12 cellular contexts compared by ENCODE assay signal in genomic region chr13:99895999-99896695, GRCh38.
A peak's percentile ranks its signal among the peaks of the same experiment; 100 is the strongest.
DNase-seq lines count a peak whose midpoint lies in the region; ATAC-seq and TF ChIP-seq lines count a peak whose summit lies in the region.
"Had no signal": no experiment of that assay in that cellular context is flagged by ENCODE, and none has a peak within 500 bp of the region (broad histone marks: within the 10 kb centered on the region; RNA-seq: fewer than 3 reads in every experiment).

No MANE protein-coding gene starts in this region.

- peaks cover 0 to 38% of the 10 kb centered on the region in 2 donors for H3K27me3 ChIP-seq in breast epithelium
- H3K27me3 ChIP-seq in mucosa of rectum (ENCODE audit: control insufficient read depth in 2 of 2, insufficient read depth in 2 of 2, low read length in 2 of 2): peaks cover 10 to 24% of the 10 kb centered on the region in 2 donors
- peaks cover 0 to 24% (median 8%) of the 10 kb centered on the region in 4 donors for H3K27me3 ChIP-seq in upper lobe of left lung

- H3K36me3 Mint-ChIP-seq in MCF 10A (ENCODE audit: insufficient read depth, unreplicated experiment) (no peaks in the 10 kb centered on the region), chondrocyte (ENCODE audit: low read depth) (no peaks in the 10 kb centered on the region)

- CTCF ChIA-PET in MCF 10A (lab: Yijun Ruan, JAX): interaction anchor here (1.8 kb wide), 1 partner anchor 619 kb away, joined by 6 read pairs; no protein-coding TSS in a partner anchor

- peaks cover 0 to 7% of the 10 kb centered on the region in 2 donors for H3K4me1 ChIP-seq in breast epithelium
- H3K4me1 ChIP-seq in mucosa of rectum (ENCODE audit: control insufficient read depth in 2 of 2, insufficient read depth in 2 of 2, low read length in 2 of 2): peaks cover 3 to 4% of the 10 kb centered on the region in 2 donors
- H3K4me1 ChIP-seq in upper lobe of left lung: peaks cover 5 to 18% (median 11%) of the 10 kb centered on the region in 4 donors

- WGBS in upper lobe of left lung, 2 donors: 44 to 73% methylated on average over 18 to 78 of the region's 80 CpGs

- H3K9me3 Mint-ChIP-seq in MCF 10A (ENCODE audit: unreplicated experiment): no peaks in the 10 kb centered on the region
- no peaks in the 10 kb centered on the region for H3K9me3 Mint-ChIP-seq in chondrocyte (ENCODE audit: low read depth)

- H3K36me3 ChIP-seq in breast epithelium (no peaks in the 10 kb centered on the region), mucosa of rectum (ENCODE audit: control insufficient read depth in 2 of 2, insufficient read depth in 2 of 2, low read length in 2 of 2) (no peaks in the 10 kb centered on the region), upper lobe of left lung (no peaks in the 10 kb centered on the region)

- TF ChIP-seq POLR2A in breast epithelium (IDR thresholded peaks at IDR 0.05): no peak
- no peak for TF ChIP-seq POLR2A in upper lobe of left lung (IDR thresholded peaks at IDR 0.05)

- no peak overlapping the region for H3K27ac Mint-ChIP-seq in MCF 10A (ENCODE audit: low read depth, unreplicated experiment)
- H3K27ac Mint-ChIP-seq in chondrocyte (ENCODE audit: unreplicated experiment): no peak overlapping the region
- H3K27ac Mint-ChIP-seq: IgD-negative memory B cell had no signal

- DNase-seq in breast epithelium (ENCODE audit: low spot score in 2 of 2) (no peak), MCF 10A (ENCODE audit: unreplicated experiment) (no peak), chondrocyte (ENCODE audit: low spot score) (no peak), upper lobe of left lung (peak in 1 of 2 donors; percentile 80), omental fat pad (ENCODE audit: low spot score) (no peak)
- no peak for DNase-seq in central memory CD4-positive, alpha-beta T cell
- DNase-seq: activated CD4-positive, alpha-beta T cell treated with anti-CD3 and anti-CD28 coated beads, Interleukin-2, amount 50 U/mL, for 1 hour; NCI-H2227 treated with DMSO at 0.1 percent for 48 hours had no signal

- ATAC-seq in upper lobe of left lung (ENCODE audit: low FRiP score in 2 of 2) (peak in 1 of 2 donors; percentile 4), GM21717 (IDR thresholded peaks at IDR 0.05; ENCODE audit: unreplicated experiment) (no peak), omental fat pad (ENCODE audit: low FRiP score) (no peak)
- ATAC-seq: GM12878 had no signal

- intact Hi-C loops in breast epithelium (cut with DNase I; ENCODE audit: low total_unique reads): no loop called here
- intact Hi-C loops in MCF 10A (cut with micrococcal nuclease): no loop called here

- BruUV-seq in MCF 10A (replicated peaks; lab: Mats Ljungman, UMichigan): no TSS peak

- H3K4me3 ChIP-seq in breast epithelium (peak overlapping the region; percentile 31 to 65 (median 39)), mucosa of rectum (ENCODE audit: low read length in 2 of 2) (peak overlapping the region; percentile 61 to 69), upper lobe of left lung (peak overlapping the region in 3 of 4 donors; percentile 24 to 45 (median 40))

- POLR2A ChIA-PET in MCF 10A (lab: Yijun Ruan, JAX): no interaction called here

- no peaks in the 10 kb centered on the region for H3K27me3 Mint-ChIP-seq in MCF 10A (ENCODE audit: insufficient read depth, unreplicated experiment)
- H3K27me3 Mint-ChIP-seq in chondrocyte (ENCODE audit: low read depth): peaks cover 2% of the 10 kb centered on the region

- H3K9me3 ChIP-seq in breast epithelium (no peaks in the 10 kb centered on the region), mucosa of rectum (ENCODE audit: control insufficient read depth in 2 of 2, low read length in 2 of 2) (peaks cover 0 to 1% of the 10 kb centered on the region in 2 donors), upper lobe of left lung (no peaks in the 10 kb centered on the region)

- H3K9ac ChIP-seq in mucosa of rectum (ENCODE audit: low read depth in 1 of 2, low read length in 2 of 2): no peak overlapping the region

- no peak for TF ChIP-seq CTCF in breast epithelium (IDR thresholded peaks at IDR 0.05)
- TF ChIP-seq CTCF in MCF 10A (IDR thresholded peaks at IDR 0.05; ENCODE audit: unreplicated experiment): no peak
- no peak for TF ChIP-seq CTCF in chondrocyte (IDR thresholded peaks at IDR 0.05)
- no peak for TF ChIP-seq CTCF in upper lobe of left lung (IDR thresholded peaks at IDR 0.05)
- TF ChIP-seq CTCF in omental fat pad (IDR thresholded peaks at IDR 0.05): no peak

- H3K4me1 Mint-ChIP-seq in MCF 10A (ENCODE audit: insufficient read depth, unreplicated experiment) (peaks cover 5% of the 10 kb centered on the region), chondrocyte (ENCODE audit: low read depth) (peaks cover 20% of the 10 kb centered on the region)

- TF ChIP-seq EP300 in upper lobe of left lung (IDR thresholded peaks at IDR 0.05): no peak

- H3K4me3 Mint-ChIP-seq in MCF 10A (ENCODE audit: unreplicated experiment) (no peak overlapping the region), chondrocyte (ENCODE audit: unreplicated experiment) (peak overlapping the region; percentile 57)

- H3K27ac ChIP-seq in breast epithelium (no peak overlapping the region), mucosa of rectum (ENCODE audit: low read depth in 2 of 2, low read length in 2 of 2) (no peak overlapping the region), upper lobe of left lung (no peak overlapping the region)
